ENCODE assay signal across 15 cellular contexts in the genomic region with DNA sequence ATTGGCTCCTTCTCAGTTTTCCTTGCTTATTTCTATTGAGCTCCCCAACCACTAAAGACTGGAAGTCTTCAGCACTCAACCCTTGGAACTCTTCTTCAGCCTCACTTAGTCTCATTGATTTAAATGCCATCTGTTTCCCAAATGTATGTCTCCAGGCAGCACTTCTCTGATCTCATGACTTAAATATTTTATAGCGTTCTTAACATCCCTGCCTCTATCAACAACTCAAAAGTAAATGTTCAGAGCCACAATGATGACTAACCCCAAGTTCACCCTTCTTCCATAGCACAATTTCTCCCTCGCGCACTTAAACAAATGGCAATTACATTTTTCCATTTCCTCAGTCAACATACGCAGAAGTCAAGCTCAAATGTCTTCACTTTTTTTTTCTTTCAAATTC.
"Had no signal": no experiment of that assay in that cellular context is flagged by ENCODE, and none has a peak within 500 bp of the region (broad histone marks: within the 10 kb centered on the region; RNA-seq: fewer than 3 reads in every experiment).

No MANE protein-coding gene starts in this region.

- H3K27me3 Mint-ChIP-seq: naive thymus-derived CD8-positive, alpha-beta T cell; stimulated activated naive CD8-positive, alpha-beta T cell treated with anti-CD3 and anti-CD28 coated beads, Interleukin-15, Interleukin-2, amounts not matched to agents 100 ng/mL and 50 ng/mL, for 24 hours; T-helper 17 cell had no signal

- H3K4me3 Mint-ChIP-seq: activated T-helper 1 cell treated with anti-CD3 and anti-CD28 coated beads, Interleukin-12 subunit alpha, Interleukin-12 subunit beta, Interleukin-2, Interleukin-4 antibody, amounts not matched to agents 30 ng/mL and 10 ng/mL and 1 ng/mL, durations not matched to agents 14 hours and 24 hours and 36 hours; naive thymus-derived CD8-positive, alpha-beta T cell; stimulated activated naive CD8-positive, alpha-beta T cell treated with anti-CD3 and anti-CD28 coated beads, Interleukin-15, Interleukin-2, amounts not matched to agents 100 ng/mL and 50 ng/mL, for 24 hours; T-helper 17 cell; WTC11 had no signal

- H3K9me3 Mint-ChIP-seq: activated T-helper 1 cell treated with anti-CD3 and anti-CD28 coated beads, Interleukin-12 subunit alpha, Interleukin-12 subunit beta, Interleukin-2, Interleukin-4 antibody, amounts not matched to agents 30 ng/mL and 10 ng/mL and 1 ng/mL, durations not matched to agents 14 hours and 24 hours and 36 hours; stimulated activated naive CD8-positive, alpha-beta T cell treated with anti-CD3 and anti-CD28 coated beads, Interleukin-15, Interleukin-2, amounts not matched to agents 100 ng/mL and 50 ng/mL, for 24 hours; WTC11 had no signal

- H3K4me1 Mint-ChIP-seq: naive thymus-derived CD8-positive, alpha-beta T cell; T-helper 17 cell; WTC11 had no signal

- H3K27ac Mint-ChIP-seq: activated T-helper 1 cell treated with anti-CD3 and anti-CD28 coated beads, Interleukin-12 subunit alpha, Interleukin-12 subunit beta, Interleukin-2, Interleukin-4 antibody, amounts not matched to agents 30 ng/mL and 10 ng/mL and 1 ng/mL, durations not matched to agents 14 hours and 24 hours and 36 hours; naive thymus-derived CD8-positive, alpha-beta T cell; stimulated activated naive CD8-positive, alpha-beta T cell treated with anti-CD3 and anti-CD28 coated beads, Interleukin-15, Interleukin-2, amounts not matched to agents 100 ng/mL and 50 ng/mL, for 24 hours; T-helper 17 cell; WTC11 had no signal

- H3K27me3 ChIP-seq: neutrophil, right lobe of liver, testis had no signal

- H3K36me3 ChIP-seq: neutrophil, right lobe of liver had no signal

- DNase-seq: activated CD4-positive, alpha-beta T cell treated with anti-CD3 and anti-CD28 coated beads for 48 hours; activated naive CD4-positive, alpha-beta T cell; effector CD8-positive, alpha-beta T cell; left colon; mucosa of descending colon; naive thymus-derived CD8-positive, alpha-beta T cell; right lobe of liver; stimulated activated CD4-positive, alpha-beta T cell treated with anti-CD3 and anti-CD28 coated beads, Interleukin-2, amount 100 ng/mL, for 24 hours; T-helper 17 cell; testis had no signal

- H3K36me3 Mint-ChIP-seq: naive thymus-derived CD8-positive, alpha-beta T cell; WTC11 had no signal

- ATAC-seq: left colon; mucosa of descending colon; naive thymus-derived CD8-positive, alpha-beta T cell; right lobe of liver; T-helper 17 cell; WTC11 had no signal

- H3K4me3 ChIP-seq: coronary artery, mucosa of descending colon, right lobe of liver, testis had no signal

- H3K4me1 ChIP-seq: right lobe of liver, testis had no signal

- H3K27ac ChIP-seq: coronary artery, neutrophil, right lobe of liver, testis had no signal

- H3K9me3 ChIP-seq: neutrophil, right lobe of liver, testis had no signal
